Comparison of ENCODE assay signal across 8 cellular contexts in genomic region chr9:94374176-94375056, GRCh38. TPM values are rescaled to one million over a fixed set of nuclear protein-coding genes. Genes with fewer than 3 reads are reported as not detected.
A peak's percentile ranks its signal among the peaks of the same experiment; 100 is the strongest.
DNase-seq lines count a peak whose midpoint lies in the region; ATAC-seq and FAIRE-seq lines count a peak whose summit lies in the region.
"Not testable (repeated sequence)": the region's sequence is repeated elsewhere in the genome, so short reads cannot be mapped to it uniquely, and the experiment has no call there.

No MANE protein-coding gene starts in this region.

- peak; percentile 89 for ATAC-seq in GM21515 (IDR thresholded peaks at IDR 0.05; ENCODE audit: unreplicated experiment)

- H3K27ac ChIP-seq in HUES6 (ENCODE audit: low read depth, low read length); mesodermal cell (ENCODE audit: low read depth, low read length, severe bottlenecking): not testable (repeated sequence)

- 0 to 1% methylated on average over 14 to 45 of the region's 106 CpGs for WGBS in mesodermal cell (ENCODE audit: insufficient coverage in 2 of 2), 2 experiments

- H3K27me3 ChIP-seq in HUES6 (ENCODE audit: control insufficient read depth, insufficient read depth, low read length); NT2/D1 (ENCODE audit: insufficient read depth, insufficient read length): not testable (repeated sequence)

- peak overlapping the region; percentile 66 for H3K4me3 ChIP-seq in HUES6 (ENCODE audit: low read depth, low read length)
- peak overlapping the region; percentile 49 for H3K4me3 ChIP-seq in NT2/D1 (ENCODE audit: insufficient read length, low read depth)
- peak overlapping the region; percentile 42 for H3K4me3 ChIP-seq in mesodermal cell (ENCODE audit: extremely low read depth, insufficient read depth, low read length, poor library complexity, severe bottlenecking)

- DNase-seq in DMS 273 (lab: John Stamatoyannopoulos, UW; ENCODE audit: unreplicated experiment) (peak; percentile 98), NT2/D1 (ENCODE audit: low read depth, low spot score) (peak; percentile 84)
- DNase-seq in activated CD8-positive, alpha-beta memory T cell treated with anti-CD3 and anti-CD28 coated beads, Interleukin-2, amount 50 U/mL, for 1 hour (ENCODE audit: extremely low read depth): peak; percentile 58
- DNase-seq in stimulated activated CD8-positive, alpha-beta memory T cell treated with anti-CD3 and anti-CD28 coated beads, Interleukin-15, amount 100 ng/mL, for 24 hours (ENCODE audit: low read depth): peak; percentile 61

- not testable (repeated sequence) for H3K9me3 ChIP-seq in HUES6 (ENCODE audit: control insufficient read depth, insufficient read depth, low read depth, low read length); NT2/D1 (ENCODE audit: insufficient read depth, low read length); mesodermal cell (ENCODE audit: control insufficient read depth, low read length)

- H3K9ac ChIP-seq in HUES6 (ENCODE audit: low read length): peak overlapping the region; percentile 58
- H3K9ac ChIP-seq in NT2/D1 (ENCODE audit: insufficient read length, low read depth): peak overlapping the region; percentile 57

- FAIRE-seq in endometrium (lab: Jason Lieb, UNC): peak; percentile 96

- H3K4me1 ChIP-seq in HUES6 (ENCODE audit: control insufficient read depth, insufficient read depth, low read length); NT2/D1 (ENCODE audit: insufficient read depth, insufficient read length); mesodermal cell (ENCODE audit: control insufficient read depth, insufficient read depth, low read length, poor library complexity, severe bottlenecking): not testable (repeated sequence)

- not testable (repeated sequence) for H3K36me3 ChIP-seq in HUES6 (ENCODE audit: control insufficient read depth, insufficient read depth, low read length); NT2/D1 (ENCODE audit: insufficient read depth, insufficient read length, low read length); mesodermal cell (ENCODE audit: control insufficient read depth, insufficient read depth, low read length)

RNA-seq across cellular contexts. Expression of gene NUTM2F, which starts 46.0 kb away (rescaled TPM):
- 0.22 TPM for polyA plus RNA-seq in mesodermal cell (2013, experiment 1 of 2)
- not detected for polyA plus RNA-seq in mesodermal cell (2013, experiment 2 of 2)
